13 cellular contexts compared by ENCODE assay signal in genomic region chr5:158013303-158013702, GRCh38.
"Had no signal": no experiment of that assay in that cellular context is flagged by ENCODE, and none has a peak within 500 bp of the region (broad histone marks: within the 10 kb centered on the region; RNA-seq: fewer than 3 reads in every experiment).

No MANE protein-coding gene starts in this region.

- H3K36me3 Mint-ChIP-seq: naive thymus-derived CD4-positive, alpha-beta T cell had no signal

- H3K4me3 Mint-ChIP-seq: activated CD4-positive, alpha-beta T cell treated with anti-CD3 and anti-CD28 coated beads, Interleukin-2, amount 10 ng/mL, durations not matched to agents 7 days and 5 days; activated naive CD4-positive, alpha-beta T cell treated with anti-CD3 and anti-CD28 coated beads for 36 hours; activated T-cell treated with anti-CD3 and anti-CD28 coated beads, Interleukin-2, amount 50 U/mL, for 4 hours; effector memory CD8-positive, alpha-beta T cell; naive thymus-derived CD4-positive, alpha-beta T cell had no signal

- H3K27ac ChIP-seq: body of pancreas, hepatocyte, ovary, psoas muscle, upper lobe of right lung had no signal

- H3K9me3 Mint-ChIP-seq: activated CD4-positive, alpha-beta T cell treated with anti-CD3 and anti-CD28 coated beads, Interleukin-2, amount 10 ng/mL, durations not matched to agents 7 days and 5 days; activated naive CD4-positive, alpha-beta T cell treated with anti-CD3 and anti-CD28 coated beads for 36 hours; activated T-cell treated with anti-CD3 and anti-CD28 coated beads, Interleukin-2, amount 50 U/mL, for 4 hours; effector memory CD8-positive, alpha-beta T cell; naive thymus-derived CD4-positive, alpha-beta T cell had no signal

- H3K27me3 ChIP-seq: body of pancreas, hepatocyte, ovary, upper lobe of right lung had no signal

- H3K36me3 ChIP-seq: ovary, upper lobe of right lung had no signal

- H3K4me1 ChIP-seq: body of pancreas, psoas muscle, upper lobe of right lung had no signal

- H3K79me2 ChIP-seq: hepatocyte had no signal

- ATAC-seq: activated T-cell treated with anti-CD3 and anti-CD28 coated beads, Interleukin-2, amount 50 U/mL, for 4 hours; effector memory CD8-positive, alpha-beta T cell; naive thymus-derived CD4-positive, alpha-beta T cell; psoas muscle had no signal

- H3K4me2 ChIP-seq: hepatocyte had no signal

- H3K4me3 ChIP-seq: body of pancreas, hepatocyte, ovary, psoas muscle, upper lobe of right lung had no signal

- H3K9me3 ChIP-seq: body of pancreas, ovary, psoas muscle, upper lobe of right lung had no signal

- DNase-seq: activated CD4-positive, alpha-beta T cell treated with anti-CD3 and anti-CD28 coated beads, Interleukin-2, amount 10 ng/mL, durations not matched to agents 7 days and 5 days; activated CD8-positive, alpha-beta memory T cell treated with anti-CD3 and anti-CD28 coated beads, Interleukin-2, amount 50 U/mL, for 4 hours; activated naive CD4-positive, alpha-beta T cell treated with anti-CD3 and anti-CD28 coated beads for 36 hours; activated T-cell treated with anti-CD3 and anti-CD28 coated beads, Interleukin-2, amount 50 U/mL, for 4 hours; effector memory CD8-positive, alpha-beta T cell; naive thymus-derived CD4-positive, alpha-beta T cell; psoas muscle; stimulated activated CD4-positive, alpha-beta T cell treated with anti-CD3 and anti-CD28 coated beads, Interleukin-2, amount 100 ng/mL, for 24 hours; T1000; upper lobe of right lung had no signal

- H3K27ac Mint-ChIP-seq: activated CD4-positive, alpha-beta T cell treated with anti-CD3 and anti-CD28 coated beads, Interleukin-2, amount 10 ng/mL, durations not matched to agents 7 days and 5 days; activated naive CD4-positive, alpha-beta T cell treated with anti-CD3 and anti-CD28 coated beads for 36 hours; effector memory CD8-positive, alpha-beta T cell; naive thymus-derived CD4-positive, alpha-beta T cell had no signal

- H2AFZ ChIP-seq: hepatocyte had no signal

- H3K4me1 Mint-ChIP-seq: activated CD4-positive, alpha-beta T cell treated with anti-CD3 and anti-CD28 coated beads, Interleukin-2, amount 10 ng/mL, durations not matched to agents 7 days and 5 days; naive thymus-derived CD4-positive, alpha-beta T cell had no signal
